Comparison of ENCODE assay signal across 5 cellular contexts in genomic region chr15:78609551-78609950, GRCh38. TPM values are rescaled to one million over a fixed set of nuclear protein-coding genes. Genes with fewer than 3 reads are reported as not detected.
"Had no signal": no experiment of that assay in that cellular context is flagged by ENCODE, and none has a peak within 500 bp of the region (broad histone marks: within the 10 kb centered on the region; RNA-seq: fewer than 3 reads in every experiment).

No MANE protein-coding gene starts in this region.

RNA-seq across cellular contexts. Expression of gene CHRNA3, which starts 11.2 kb away (rescaled TPM):
- total RNA-seq: HepG2, HT-29, HT1080, IMR-90 had no signal
- polyA plus RNA-seq: HepG2, IgD-negative memory B cell, IMR-90 had no signal

RNA-seq across cellular contexts. Expression of gene CHRNB4, which starts 31.5 kb away (rescaled TPM):
- total RNA-seq: HepG2, HT-29, HT1080, IMR-90 had no signal
- polyA plus RNA-seq: HepG2, IgD-negative memory B cell, IMR-90 had no signal
